ENCODE assay signal across 8 cellular contexts in genomic region chr10:90751107-90751997, GRCh38.
DNase-seq lines count a peak whose midpoint lies in the region; ATAC-seq and TF ChIP-seq lines count a peak whose summit lies in the region.

No MANE protein-coding gene starts in this region.

- H3K27ac ChIP-seq in 22Rv1 (no peak overlapping the region), PC-3 (ENCODE audit: low read length) (no peak overlapping the region)

- POLR2A ChIA-PET in PC-3 (lab: Charles Lee; ENCODE audit: unreplicated experiment), result no interaction called here

- no peaks in the 10 kb centered on the region for H3K36me3 ChIP-seq in GM06990 (ENCODE audit: control insufficient read depth, insufficient read depth, low read length)
- no peaks in the 10 kb centered on the region for H3K36me3 ChIP-seq in PC-3 (ENCODE audit: low read depth, low read length)

- H3K9me2 ChIP-seq in PC-3 (replicated peaks; ENCODE audit: low read length), result no peaks in the 10 kb centered on the region

- intact Hi-C loops in PC-3 (cut with micrococcal nuclease), result loop anchor here (1.0 to 2.0 kb wide), 2 partner anchors 37 to 112 kb away; no protein-coding TSS in a partner anchor

- H3K9ac ChIP-seq in PC-3 (ENCODE audit: low read length), result no peak overlapping the region

- H3F3A ChIP-seq in PC-3 (ENCODE audit: low read length, unreplicated experiment), result no peaks in the 10 kb centered on the region

- H3K4me3 ChIP-seq in GM06990 (replicated peaks; ENCODE audit: low read depth, low read length) (no peak overlapping the region), PC-3 (ENCODE audit: low read length) (no peak overlapping the region)

- no peaks in the 10 kb centered on the region for H3K9me3 ChIP-seq in PC-3 (ENCODE audit: low read length)

- peak; percentile 60 for ATAC-seq in HG02884 (IDR thresholded peaks at IDR 0.05; ENCODE audit: unreplicated experiment)
- peak; percentile 78 for ATAC-seq in PC-3
- ATAC-seq in GM18517 (IDR thresholded peaks at IDR 0.05; ENCODE audit: unreplicated experiment), result no peak

- H3K79me2 ChIP-seq in PC-3 (ENCODE audit: low read length), result no peaks in the 10 kb centered on the region

- H3K4me1 ChIP-seq in PC-3 (ENCODE audit: insufficient read depth, low read length), result no peaks in the 10 kb centered on the region

- DNase-seq in GM06990 (ENCODE audit: extremely low read depth, insufficient read length), result no peak
- DNase-seq in PC-3, result peak; percentile 70
- DNase-seq in amniotic epithelial cell (ENCODE audit: low read depth), result peak; percentile 36
- DNase-seq in iris pigment epithelial cell (ENCODE audit: low read depth), result peak; percentile 32
- DNase-seq in stimulated activated CD4-positive, alpha-beta T cell treated with anti-CD3 and anti-CD28 coated beads, Interleukin-2, amount 100 ng/mL, for 48 hours, result peak; percentile 29 to 37

- peaks cover 2% of the 10 kb centered on the region; the same call in 1 of the 2 replicates for H3K27me3 ChIP-seq in GM06990 (replicated peaks; ENCODE audit: control insufficient read depth, insufficient read depth, low read length)
- no peaks in the 10 kb centered on the region for H3K27me3 ChIP-seq in PC-3 (ENCODE audit: low read length)

- no peak overlapping the region for H3K4me2 ChIP-seq in PC-3 (ENCODE audit: low read length)

- TF ChIP-seq CTCF in 22Rv1 (IDR thresholded peaks at IDR 0.05) (peak; percentile 82), GM06990 (IDR thresholded peaks at IDR 0.05; ENCODE audit: insufficient read depth, low read length, poor library complexity, severe bottlenecking) (peak; percentile 75), PC-3 (conservative IDR thresholded peaks at IDR 0.05; ENCODE audit: low read depth, low read length) (peak; percentile 82)

- CTCF ChIA-PET in PC-3 (lab: Charles Lee), result interaction anchor here (0.6 to 1.0 kb wide), 2 partner anchors 7 to 111 kb away, joined by 5 to 6 read pairs; no protein-coding TSS in a partner anchor

- H2AFZ ChIP-seq in PC-3 (ENCODE audit: low read length), result no peak overlapping the region

- no TSS peak for BruUV-seq in PC-3 (replicated peaks; lab: Mats Ljungman, UMichigan)

- no peaks in the 10 kb centered on the region for H4K20me1 ChIP-seq in PC-3 (ENCODE audit: low read length)
